Comparison of ENCODE assay signal across 29 cellular contexts in genomic region chr19:5321066-5321642, GRCh38.
"Had no signal": no experiment of that assay in that cellular context is flagged by ENCODE, and none has a peak within 500 bp of the region (broad histone marks: within the 10 kb centered on the region; RNA-seq: fewer than 3 reads in every experiment).

No MANE protein-coding gene starts in this region.

- H3K36me3 ChIP-seq: left lung, lower lobe of right lung, neural progenitor cell, neutrophil, pancreas, prostate gland, sigmoid colon, spleen, suprapubic skin, thoracic aorta, tibial artery, upper lobe of right lung had no signal

- H3K4me3 ChIP-seq: left lung, lower lobe of right lung, neural progenitor cell, pancreas, prostate gland, sigmoid colon, suprapubic skin, thoracic aorta, tibial artery, upper lobe of right lung had no signal

- H3K36me3 Mint-ChIP-seq: immature natural killer cell; natural killer cell; stimulated activated effector memory CD8-positive, alpha-beta T cell treated with anti-CD3 and anti-CD28 coated beads, Interleukin-12 subunit alpha, Interleukin-12 subunit beta, amount 100 ng/mL, for 72 hours had no signal

- ATAC-seq: left colon, left lung had no signal

- H3K9ac ChIP-seq: neural progenitor cell had no signal

- FAIRE-seq: islet of Langerhans, kidney, pancreas, small intestine, urothelium cell line had no signal

- H3K9me3 ChIP-seq: neutrophil, pancreas, prostate gland, suprapubic skin, upper lobe of right lung had no signal

- H3K4me1 ChIP-seq: left lung, lower lobe of right lung, neural progenitor cell, pancreas, prostate gland had no signal

- H3K27ac Mint-ChIP-seq: nephron progenitor cell; neural progenitor cell; stimulated activated effector memory CD8-positive, alpha-beta T cell treated with anti-CD3 and anti-CD28 coated beads, Interleukin-12 subunit alpha, Interleukin-12 subunit beta, amount 100 ng/mL, for 72 hours; stimulated activated naive CD8-positive, alpha-beta T cell treated with anti-CD3 and anti-CD28 coated beads, Interleukin-15, Interleukin-2, amounts not matched to agents 100 ng/mL and 50 ng/mL, for 24 hours had no signal

- H3K27ac ChIP-seq: left lung, lower lobe of right lung, neural progenitor cell, neutrophil, pancreas, prostate gland, sigmoid colon, suprapubic skin, thoracic aorta, tibial artery, upper lobe of right lung had no signal

- H3K4me3 Mint-ChIP-seq: nephron progenitor cell; neural progenitor cell; stimulated activated naive CD8-positive, alpha-beta T cell treated with anti-CD3 and anti-CD28 coated beads, Interleukin-15, Interleukin-2, amounts not matched to agents 100 ng/mL and 50 ng/mL, for 24 hours had no signal

- H2AFZ ChIP-seq: neural progenitor cell had no signal

- H3K4me1 Mint-ChIP-seq: nephron progenitor cell had no signal

- DNase-seq: hypothalamus; kidney; left lung; lower lobe of right lung; mammary epithelial cell; mesenchymal stem cell; natural killer cell; nephron progenitor cell; pancreas; posterior cingulate gyrus; retina; right cardiac atrium; sigmoid colon; small intestine; stimulated activated CD4-positive, alpha-beta T cell treated with anti-CD3 and anti-CD28 coated beads, Interleukin-4, amount 100 ng/mL, for 24 hours; tibial artery; upper lobe of right lung had no signal

- H3K9me3 Mint-ChIP-seq: natural killer cell; nephron progenitor cell; neural progenitor cell; stimulated activated naive CD8-positive, alpha-beta T cell treated with anti-CD3 and anti-CD28 coated beads, Interleukin-15, Interleukin-2, amounts not matched to agents 100 ng/mL and 50 ng/mL, for 24 hours had no signal

- H3K27me3 ChIP-seq: neural progenitor cell, pancreas, sigmoid colon had no signal

- H3K4me2 ChIP-seq: neural progenitor cell had no signal
